ENCODE assay signal across 9 cellular contexts in genomic region chr1:235415008-235415904, GRCh38. TPM values are rescaled to one million over a fixed set of nuclear protein-coding genes. Genes with fewer than 3 reads are reported as not detected.
DNase-seq lines count a peak whose midpoint lies in the region; ATAC-seq lines count a peak whose summit lies in the region.
"Had no signal": no experiment of that assay in that cellular context is flagged by ENCODE, and none has a peak within 500 bp of the region (broad histone marks: within the 10 kb centered on the region; RNA-seq: fewer than 3 reads in every experiment).

No MANE protein-coding gene starts in this region.

- H3K36me3 Mint-ChIP-seq in activated CD4-positive, alpha-beta memory T cell treated with anti-CD3 and anti-CD28 coated beads, Interleukin-2, amount 10 ng/mL, durations not matched to agents 7 days and 5 days (ENCODE audit: low read depth) = peaks cover 10% of the 10 kb centered on the region
- no peaks in the 10 kb centered on the region for H3K36me3 Mint-ChIP-seq in effector memory CD8-positive, alpha-beta T cell (ENCODE audit: insufficient read depth)

- no peak overlapping the region for H3K23ac ChIP-seq in mesendoderm (ENCODE audit: low read length)

- peak; percentile 49 for DNase-seq in NCI-H1436 (lab: John Stamatoyannopoulos, UW)
- DNase-seq in NCI-H1436 treated with DMSO at 0.1 percent for 48 hours (lab: John Stamatoyannopoulos, UW) = no peak
- peak; percentile 84 for DNase-seq in NCI-H82 treated with DMSO at 0.1 percent for 48 hours (lab: John Stamatoyannopoulos, UW; ENCODE audit: unreplicated experiment)
- DNase-seq in activated CD4-positive, alpha-beta memory T cell treated with anti-CD3 and anti-CD28 coated beads, Interleukin-2, amount 10 ng/mL, durations not matched to agents 7 days and 5 days = peak; percentile 66
- DNase-seq in effector memory CD8-positive, alpha-beta T cell = peak; percentile 45 to 57 (median 50)
- peak; percentile 86 for DNase-seq in mesendoderm
- DNase-seq in stimulated activated CD8-positive, alpha-beta memory T cell treated with anti-CD3 and anti-CD28 coated beads, Interleukin-4, amount 100 ng/mL, for 24 hours (ENCODE audit: low read depth) = peak; percentile 24

- H3K36me3 ChIP-seq in mesendoderm (ENCODE audit: control insufficient read depth, insufficient read depth, low read length) = no peaks in the 10 kb centered on the region

- peaks cover 2% of the 10 kb centered on the region for H3K79me1 ChIP-seq in mesendoderm (ENCODE audit: low read length)

- no peak overlapping the region for H3K27ac ChIP-seq in mesendoderm (ENCODE audit: low read depth, low read length)
- H3K27ac ChIP-seq: BLaER1 had no signal

- H3K79me2 ChIP-seq in mesendoderm (ENCODE audit: control insufficient read depth, insufficient read depth, low read length) = peaks cover 2% of the 10 kb centered on the region

- WGBS in mesendoderm (ENCODE audit: extremely low coverage, insufficient coverage, low lambda C conversion rate) = no CpG with 5 or more reads among the region's 7 CpGs

- no peak overlapping the region for H2AK5ac ChIP-seq in mesendoderm (ENCODE audit: low read length)

- H3K4me2 ChIP-seq in mesendoderm (ENCODE audit: low read length) = no peak overlapping the region
- H3K4me2 ChIP-seq: BLaER1 had no signal

- H3K9ac ChIP-seq in mesendoderm (ENCODE audit: low read length) = no peak overlapping the region
- H3K9ac ChIP-seq: BLaER1 had no signal

- no peaks in the 10 kb centered on the region for H3K27me3 Mint-ChIP-seq in activated CD4-positive, alpha-beta memory T cell treated with anti-CD3 and anti-CD28 coated beads, Interleukin-2, amount 10 ng/mL, durations not matched to agents 7 days and 5 days
- H3K27me3 Mint-ChIP-seq in effector memory CD8-positive, alpha-beta T cell = no peaks in the 10 kb centered on the region

- H3K4me1 ChIP-seq in mesendoderm (ENCODE audit: control insufficient read depth, low read depth, low read length) = no peaks in the 10 kb centered on the region

- H3K4ac ChIP-seq in mesendoderm (ENCODE audit: low read depth, low read length) = no peak overlapping the region

- H3K4me1 Mint-ChIP-seq in activated CD4-positive, alpha-beta memory T cell treated with anti-CD3 and anti-CD28 coated beads, Interleukin-2, amount 10 ng/mL, durations not matched to agents 7 days and 5 days = peaks cover 2% of the 10 kb centered on the region
- peaks cover 6 to 8% of the 10 kb centered on the region in 2 donors for H3K4me1 Mint-ChIP-seq in effector memory CD8-positive, alpha-beta T cell (ENCODE audit: low read depth in 2 of 2)

- no peaks in the 10 kb centered on the region for H3K9me3 Mint-ChIP-seq in activated CD4-positive, alpha-beta memory T cell treated with anti-CD3 and anti-CD28 coated beads, Interleukin-2, amount 10 ng/mL, durations not matched to agents 7 days and 5 days
- H3K9me3 Mint-ChIP-seq in effector memory CD8-positive, alpha-beta T cell = no peaks in the 10 kb centered on the region

- no peak overlapping the region for H3K4me3 Mint-ChIP-seq in activated CD4-positive, alpha-beta memory T cell treated with anti-CD3 and anti-CD28 coated beads, Interleukin-2, amount 10 ng/mL, durations not matched to agents 7 days and 5 days
- no peak overlapping the region for H3K4me3 Mint-ChIP-seq in effector memory CD8-positive, alpha-beta T cell

- H3K4me3 ChIP-seq in mesendoderm (ENCODE audit: low read length) = no peak overlapping the region
- H3K4me3 ChIP-seq: BLaER1 had no signal

- H4K8ac ChIP-seq in mesendoderm (ENCODE audit: low read depth, low read length) = no peak overlapping the region

- H2BK15ac ChIP-seq in mesendoderm (replicated peaks; ENCODE audit: low read depth) = no peak overlapping the region

- H2BK120ac ChIP-seq in mesendoderm (ENCODE audit: low read depth, low read length) = no peak overlapping the region

- H3K18ac ChIP-seq in mesendoderm (ENCODE audit: low read length) = no peak overlapping the region

- POLR2A ChIA-PET in activated CD4-positive, alpha-beta memory T cell treated with anti-CD3 and anti-CD28 coated beads, Interleukin-2, amount 10 ng/mL, durations not matched to agents 7 days and 5 days (lab: Charles Lee) = interaction anchor here (1.6 to 2.6 kb wide), 2 partner anchors 254 to 311 kb away, joined by 4 to 9 read pairs; partner anchors contain the start of gene RBM34

- peak; percentile 86 for ATAC-seq in HG03432 (IDR thresholded peaks at IDR 0.05; ENCODE audit: unreplicated experiment)
- ATAC-seq in effector memory CD8-positive, alpha-beta T cell (replicated peaks) = peak; percentile 85

- H4K5ac ChIP-seq in mesendoderm (ENCODE audit: low read length) = no peak overlapping the region

- H2BK5ac ChIP-seq in mesendoderm (ENCODE audit: low read length) = no peak overlapping the region

- no peak overlapping the region for H3K56ac ChIP-seq in mesendoderm (ENCODE audit: low read length)

- no peaks in the 10 kb centered on the region for H3K27me3 ChIP-seq in mesendoderm (ENCODE audit: insufficient read depth, low read length, poor library complexity)
- H3K27me3 ChIP-seq: BLaER1 had no signal

- CTCF ChIA-PET in activated CD4-positive, alpha-beta memory T cell treated with anti-CD3 and anti-CD28 coated beads, Interleukin-2, amount 10 ng/mL, durations not matched to agents 7 days and 5 days (lab: Charles Lee) = interaction anchor here (0.6 to 3.0 kb wide), 39 partner anchors 9 to 431 kb away, joined by 3 to 43 read pairs (median 5); partner anchors contain the start of genes B3GALNT2, RBM34 and TBCE

- no peak overlapping the region for H3K27ac Mint-ChIP-seq in activated CD4-positive, alpha-beta memory T cell treated with anti-CD3 and anti-CD28 coated beads, Interleukin-2, amount 10 ng/mL, durations not matched to agents 7 days and 5 days
- H3K27ac Mint-ChIP-seq in effector memory CD8-positive, alpha-beta T cell = no peak overlapping the region

RNA-seq across cellular contexts. Expression of gene TBCE, which starts 48.0 kb away (rescaled TPM):
- 10 to 100 TPM; 22.3 to 25.0 TPM for total RNA-seq in activated CD4-positive, alpha-beta memory T cell treated with anti-CD3 and anti-CD28 coated beads, Interleukin-2, amount 10 ng/mL, durations not matched to agents 7 days and 5 days
- 46.4 TPM for polyA plus RNA-seq in mesendoderm (2013, experiment 1 of 2)
- polyA plus RNA-seq in mesendoderm (2013, experiment 2 of 2) = 47.4 TPM
